8 cellular contexts compared by ENCODE assay signal in the genomic region with DNA sequence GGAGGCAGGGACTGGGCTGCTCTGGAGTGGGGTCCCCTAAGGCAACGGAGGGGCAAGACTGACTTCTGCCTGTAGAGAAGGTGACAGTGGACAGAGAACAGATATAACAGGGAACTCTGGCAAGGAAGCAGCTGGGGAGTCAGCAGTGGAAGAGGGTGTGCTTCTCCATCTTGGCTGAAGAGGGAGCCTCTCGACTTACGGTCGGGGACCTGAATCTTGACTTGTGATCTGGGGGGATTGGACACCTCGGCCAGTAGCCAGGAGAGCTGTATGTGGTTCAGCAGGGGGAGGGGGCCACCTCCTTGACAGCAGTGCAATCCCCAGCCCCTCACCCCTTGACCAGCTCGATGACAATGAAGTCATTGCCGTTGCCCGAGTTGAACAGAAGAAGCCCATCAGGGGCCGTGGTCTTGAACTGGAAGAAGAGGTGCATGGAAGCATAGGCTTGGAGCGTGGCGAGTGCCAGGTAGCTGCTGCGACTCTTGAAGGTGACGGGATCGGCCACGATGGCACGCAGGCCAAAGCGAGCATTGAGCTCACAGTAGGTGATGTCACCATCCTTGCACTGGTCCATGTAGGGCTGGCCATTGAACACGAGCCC.
A peak's percentile ranks its signal among the peaks of the same experiment; 100 is the strongest.
DNase-seq lines count a peak whose midpoint lies in the region; ATAC-seq and TF ChIP-seq lines count a peak whose summit lies in the region.

No MANE protein-coding gene starts in this region.

- H3K27ac Mint-ChIP-seq in effector memory CD8-positive, alpha-beta T cell, result no peak overlapping the region

- peak; percentile 59 for DNase-seq in AG08395 (ENCODE audit: low spot score)
- DNase-seq in GM13976 (ENCODE audit: low spot score), result peak; percentile 67
- DNase-seq in SK-N-DZ (ENCODE audit: low spot score), result peak; percentile 48
- peak; percentile 64 for DNase-seq in iPS-NIHi7 (ENCODE audit: extremely low spot score)
- no peak for DNase-seq in effector memory CD8-positive, alpha-beta T cell
- no peak for DNase-seq in DMS79 treated with DMSO at 0.1 percent for 48 hours (lab: John Stamatoyannopoulos, UW)

- peak; percentile 32 for TF ChIP-seq CTCF in GM13976 (IDR thresholded peaks at IDR 0.05; ENCODE audit: borderline replicate concordance, control extremely low read depth, extremely low read depth, insufficient read depth, missing control alignments)

- in situ Hi-C loops in GM13976 (cut with MboI; ENCODE audit: low sequenced_read_pairs, unreplicated experiment), result no loop called here

- H3K4me1 Mint-ChIP-seq in effector memory CD8-positive, alpha-beta T cell (ENCODE audit: low read depth in 2 of 2), result peaks cover 4 to 7% of the 10 kb centered on the region in 2 donors

- no peaks in the 10 kb centered on the region for H3K9me3 Mint-ChIP-seq in effector memory CD8-positive, alpha-beta T cell

- ATAC-seq in HG03460 (IDR thresholded peaks at IDR 0.05; ENCODE audit: unreplicated experiment), result no peak
- no peak for ATAC-seq in GM19395 (IDR thresholded peaks at IDR 0.05; ENCODE audit: unreplicated experiment)
- ATAC-seq in effector memory CD8-positive, alpha-beta T cell (replicated peaks), result no peak

- H3K4me3 Mint-ChIP-seq in effector memory CD8-positive, alpha-beta T cell, result no peak overlapping the region

- H3K27me3 Mint-ChIP-seq in effector memory CD8-positive, alpha-beta T cell, result peaks cover 26 to 58% of the 10 kb centered on the region in 2 donors

- H3K36me3 Mint-ChIP-seq in effector memory CD8-positive, alpha-beta T cell (ENCODE audit: insufficient read depth), result peaks cover 2% of the 10 kb centered on the region

Comparison
In these comparisons a context has a peak if more than half of its experiments do, and no peak if none do; other contexts are left out.
1. DNase-seq: peak in AG08395 (single experiment), GM13976 (single experiment), SK-N-DZ (single experiment) and iPS-NIHi7 (single experiment); none in effector memory CD8-positive, alpha-beta T cell (0 of 3) and DMS79 treated with DMSO at 0.1 percent for 48 hours (single experiment).